ENCODE assay signal across 10 cellular contexts in genomic region chr7:44961844-44962482, GRCh38. TPM values are rescaled to one million over a fixed set of nuclear protein-coding genes. Genes with fewer than 3 reads are reported as not detected.
DNase-seq lines count a peak whose midpoint lies in the region; ATAC-seq and TF ChIP-seq lines count a peak whose summit lies in the region.
"Had no signal": no experiment of that assay in that cellular context is flagged by ENCODE, and none has a peak within 500 bp of the region (broad histone marks: within the 10 kb centered on the region; RNA-seq: fewer than 3 reads in every experiment).

No MANE protein-coding gene starts in this region.

- peak; percentile 24 for DNase-seq in activated CD4-positive, alpha-beta T cell treated with anti-CD3 and anti-CD28 coated beads, Interleukin-2, amount 10 ng/mL, durations not matched to agents 7 days and 5 days
- DNase-seq in activated CD4-positive, alpha-beta T cell treated with anti-CD3 and anti-CD28 coated beads, Interleukin-2, amount 50 U/mL, for 4 hours = no peak
- DNase-seq in WTC11 (ENCODE audit: low spot score) = no peak
- DNase-seq in islet precursor cell = peak; percentile 54
- no peak for DNase-seq in stimulated activated naive B cell treated with anti-CD40 and anti-IgM and Interleukin-4, amounts not matched to agents 10 μg/mL and 1 μg/mL and 100 μg/mL, for 72 hours
- DNase-seq in NCI-H345 (lab: John Stamatoyannopoulos, UW) = no peak
- DNase-seq in effector CD4-positive, alpha-beta T cell = no peak
- DNase-seq: midbrain, SW 1271 had no signal

- CTCF ChIA-PET in activated CD4-positive, alpha-beta T cell treated with anti-CD3 and anti-CD28 coated beads, Interleukin-2, amount 10 ng/mL, durations not matched to agents 7 days and 5 days (lab: Charles Lee) = interaction anchor here (0.6 to 4.1 kb wide), 2 partner anchors 12 to 114 kb away, joined by 3 to 26 read pairs; no protein-coding TSS in a partner anchor
- CTCF ChIA-PET in WTC11 (lab: Charles Lee) = interaction anchor here (0.6 to 4.2 kb wide), 5 partner anchors 12 to 448 kb away, joined by 3 to 38 read pairs (median 4); no protein-coding TSS in a partner anchor

- no peak overlapping the region for H3K27ac Mint-ChIP-seq in activated CD4-positive, alpha-beta T cell treated with anti-CD3 and anti-CD28 coated beads, Interleukin-2, amount 10 ng/mL, durations not matched to agents 7 days and 5 days
- no peak overlapping the region for H3K27ac Mint-ChIP-seq in WTC11
- H3K27ac Mint-ChIP-seq in stimulated activated naive B cell treated with anti-CD40 and anti-IgM and Interleukin-4, amounts not matched to agents 10 μg/mL and 1 μg/mL and 100 μg/mL, for 72 hours = peak overlapping the region; percentile 42

- no peaks in the 10 kb centered on the region for H3K27me3 Mint-ChIP-seq in activated CD4-positive, alpha-beta T cell treated with anti-CD3 and anti-CD28 coated beads, Interleukin-2, amount 10 ng/mL, durations not matched to agents 7 days and 5 days
- peaks cover 35% of the 10 kb centered on the region for H3K27me3 Mint-ChIP-seq in WTC11 (ENCODE audit: low read depth)
- H3K27me3 Mint-ChIP-seq in stimulated activated naive B cell treated with anti-CD40 and anti-IgM and Interleukin-4, amounts not matched to agents 10 μg/mL and 1 μg/mL and 100 μg/mL, for 72 hours = no peaks in the 10 kb centered on the region

- no peak for TF ChIP-seq CTCF in WTC11 (IDR thresholded peaks at IDR 0.05)

- no peaks in the 10 kb centered on the region for H3K9me3 Mint-ChIP-seq in activated CD4-positive, alpha-beta T cell treated with anti-CD3 and anti-CD28 coated beads, Interleukin-2, amount 10 ng/mL, durations not matched to agents 7 days and 5 days
- H3K9me3 Mint-ChIP-seq in WTC11 = no peaks in the 10 kb centered on the region
- no peaks in the 10 kb centered on the region for H3K9me3 Mint-ChIP-seq in stimulated activated naive B cell treated with anti-CD40 and anti-IgM and Interleukin-4, amounts not matched to agents 10 μg/mL and 1 μg/mL and 100 μg/mL, for 72 hours

- H3K36me3 Mint-ChIP-seq in activated CD4-positive, alpha-beta T cell treated with anti-CD3 and anti-CD28 coated beads, Interleukin-2, amount 10 ng/mL, durations not matched to agents 7 days and 5 days (ENCODE audit: low read depth) = peaks cover 26% of the 10 kb centered on the region
- no peaks in the 10 kb centered on the region for H3K36me3 Mint-ChIP-seq in WTC11
- H3K36me3 Mint-ChIP-seq in stimulated activated naive B cell treated with anti-CD40 and anti-IgM and Interleukin-4, amounts not matched to agents 10 μg/mL and 1 μg/mL and 100 μg/mL, for 72 hours = peaks cover 28 to 39% of the 10 kb centered on the region in 2 donors

- POLR2A ChIA-PET in activated CD4-positive, alpha-beta T cell treated with anti-CD3 and anti-CD28 coated beads, Interleukin-2, amount 10 ng/mL, durations not matched to agents 7 days and 5 days (lab: Charles Lee) = interaction anchor here (0.6 kb wide), 1 partner anchor 13 kb away, joined by 4 read pairs; no protein-coding TSS in a partner anchor
- POLR2A ChIA-PET in WTC11 (lab: Charles Lee) = interaction anchor here (1.4 kb wide), 1 partner anchor 39 kb away, joined by 3 read pairs; no protein-coding TSS in a partner anchor

- peak; percentile 6 for ATAC-seq in WTC11
- ATAC-seq in stimulated activated naive B cell treated with anti-CD40 and anti-IgM and Interleukin-4, amounts not matched to agents 10 μg/mL and 1 μg/mL and 100 μg/mL, for 72 hours (replicated peaks) = no peak
- no peak for ATAC-seq in GM18873 (IDR thresholded peaks at IDR 0.05; ENCODE audit: low FRiP score, unreplicated experiment)

- H3K4me3 Mint-ChIP-seq in activated CD4-positive, alpha-beta T cell treated with anti-CD3 and anti-CD28 coated beads, Interleukin-2, amount 10 ng/mL, durations not matched to agents 7 days and 5 days = no peak overlapping the region
- no peak overlapping the region for H3K4me3 Mint-ChIP-seq in WTC11
- no peak overlapping the region for H3K4me3 Mint-ChIP-seq in stimulated activated naive B cell treated with anti-CD40 and anti-IgM and Interleukin-4, amounts not matched to agents 10 μg/mL and 1 μg/mL and 100 μg/mL, for 72 hours

- H3K4me1 Mint-ChIP-seq in activated CD4-positive, alpha-beta T cell treated with anti-CD3 and anti-CD28 coated beads, Interleukin-2, amount 10 ng/mL, durations not matched to agents 7 days and 5 days = peaks cover 19% of the 10 kb centered on the region
- no peaks in the 10 kb centered on the region for H3K4me1 Mint-ChIP-seq in WTC11
- peaks cover 26 to 31% of the 10 kb centered on the region in 2 donors for H3K4me1 Mint-ChIP-seq in stimulated activated naive B cell treated with anti-CD40 and anti-IgM and Interleukin-4, amounts not matched to agents 10 μg/mL and 1 μg/mL and 100 μg/mL, for 72 hours

TF ChIP-seq in WTC11, 78 proteins besides CTCF, POLR2A, EP300 and RAD21:
- TF ChIP-seq ATF1 (CRISPR knock-in tag; IDR thresholded peaks at IDR 0.05) = no peak
- no peak for TF ChIP-seq OVOL2 (CRISPR knock-in tag; IDR thresholded peaks at IDR 0.05; ENCODE audit: borderline replicate concordance)
- no peak for TF ChIP-seq PRRX2 (CRISPR knock-in tag; IDR thresholded peaks at IDR 0.05)
- TF ChIP-seq EMX1 (CRISPR knock-in tag; IDR thresholded peaks at IDR 0.05) = no peak
- TF ChIP-seq, protein P1, sequence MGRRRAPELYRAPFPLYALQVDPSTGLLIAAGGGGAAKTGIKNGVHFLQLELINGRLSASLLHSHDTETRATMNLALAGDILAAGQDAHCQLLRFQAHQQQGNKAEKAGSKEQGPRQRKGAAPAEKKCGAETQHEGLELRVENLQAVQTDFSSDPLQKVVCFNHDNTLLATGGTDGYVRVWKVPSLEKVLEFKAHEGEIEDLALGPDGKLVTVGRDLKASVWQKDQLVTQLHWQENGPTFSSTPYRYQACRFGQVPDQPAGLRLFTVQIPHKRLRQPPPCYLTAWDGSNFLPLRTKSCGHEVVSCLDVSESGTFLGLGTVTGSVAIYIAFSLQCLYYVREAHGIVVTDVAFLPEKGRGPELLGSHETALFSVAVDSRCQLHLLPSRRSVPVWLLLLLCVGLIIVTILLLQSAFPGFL (CRISPR knock-in tag; IDR thresholded peaks at IDR 0.05; ENCODE audit: borderline replicate concordance) = no peak
- TF ChIP-seq E2F4 (CRISPR knock-in tag; IDR thresholded peaks at IDR 0.05; ENCODE audit: borderline replicate concordance, low read depth) = no peak
- no peak for TF ChIP-seq FOXK1 (CRISPR knock-in tag; IDR thresholded peaks at IDR 0.05)
- TF ChIP-seq CREM (CRISPR knock-in tag; IDR thresholded peaks at IDR 0.05) = no peak
- TF ChIP-seq ZNF232 (CRISPR knock-in tag; IDR thresholded peaks at IDR 0.05) = no peak
- TF ChIP-seq ZNF138 (CRISPR knock-in tag; conservative IDR thresholded peaks at IDR 0.05) = no peak

RNA-seq across cellular contexts. Expression of gene MYO1G, which starts 16.9 kb away (rescaled TPM):
- total RNA-seq in activated CD4-positive, alpha-beta T cell treated with anti-CD3 and anti-CD28 coated beads, Interleukin-2, amount 10 ng/mL, durations not matched to agents 7 days and 5 days = 100 to 1,000 TPM; 414 to 457 TPM
- total RNA-seq in WTC11 (2021) = 0.41 to 0.48 TPM (median 0.46 TPM) in 3 replicates

RNA-seq across cellular contexts. Expression of gene CCM2, which starts 38.0 kb away (rescaled TPM):
- total RNA-seq in activated CD4-positive, alpha-beta T cell treated with anti-CD3 and anti-CD28 coated beads, Interleukin-2, amount 10 ng/mL, durations not matched to agents 7 days and 5 days = 100 to 1,000 TPM; 134 TPM
- 30.7 to 32.7 TPM (median 32.0 TPM) in 3 replicates for total RNA-seq in WTC11 (2021)

Comparison
In these comparisons a context has a peak if more than half of its experiments do, and no peak if none do; other contexts are left out.
1. DNase-seq: peak in activated CD4-positive, alpha-beta T cell treated with anti-CD3 and anti-CD28 coated beads, Interleukin-2, amount 10 ng/mL, durations not matched to agents 7 days and 5 days (single experiment) and islet precursor cell (single experiment); none in activated CD4-positive, alpha-beta T cell treated with anti-CD3 and anti-CD28 coated beads, Interleukin-2, amount 50 U/mL, for 4 hours (0 of 2), WTC11 (single experiment), stimulated activated naive B cell treated with anti-CD40 and anti-IgM and Interleukin-4, amounts not matched to agents 10 μg/mL and 1 μg/mL and 100 μg/mL, for 72 hours (single experiment), NCI-H345 (single experiment) and effector CD4-positive, alpha-beta T cell (single experiment).
2. RNA of gene MYO1G, which starts 16.9 kb away (total RNA-seq): 414 to 457 TPM in activated CD4-positive, alpha-beta T cell treated with anti-CD3 and anti-CD28 coated beads, Interleukin-2, amount 10 ng/mL, durations not matched to agents 7 days and 5 days; 0.41 to 0.48 TPM in WTC11; every median in the first group is over 100 times any median in the second.